2 cellular contexts compared by ENCODE assay signal in the genomic region with DNA sequence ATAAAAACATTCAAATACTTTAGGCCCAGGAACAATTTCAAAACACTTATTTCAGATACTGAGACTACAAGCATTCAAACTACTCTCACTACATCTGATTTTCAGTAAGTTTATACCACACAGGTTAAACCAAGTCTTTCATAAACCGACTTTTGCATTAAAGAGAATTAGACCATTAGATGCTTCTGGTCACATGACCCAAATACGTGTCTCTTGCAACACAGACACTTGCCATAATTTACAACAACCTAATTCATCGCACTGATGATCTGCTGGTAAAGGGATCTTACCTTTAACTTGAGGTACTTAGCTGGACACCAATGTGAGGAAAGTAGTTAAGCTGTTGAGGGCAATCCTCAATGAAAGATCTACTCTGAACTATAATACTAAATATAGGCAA.
TF ChIP-seq lines count a peak whose summit lies in the region.

No MANE protein-coding gene starts in this region.

TF ChIP-seq in SK-N-SH, 30 proteins besides CTCF, POLR2A, EP300 and RAD21 (continued from another document):
- peak; percentile 10; the same call in 1 of the 2 replicates for TF ChIP-seq POLR2AphosphoS5 (IDR thresholded peaks at IDR 0.05; ENCODE audit: low read depth, low read length)
- no peak for TF ChIP-seq FOXM1 (IDR thresholded peaks at IDR 0.05; ENCODE audit: low read depth)
- TF ChIP-seq SIN3A (IDR thresholded peaks at IDR 0.05; ENCODE audit: borderline replicate concordance, low read depth, low read length), result no peak

TF ChIP-seq in SK-N-SH treated with all-trans-retinoic acid at 6 μM for 48 hours, 23 proteins besides CTCF, POLR2A, EP300 and RAD21 (continued from another document):
- TF ChIP-seq, protein P1, sequence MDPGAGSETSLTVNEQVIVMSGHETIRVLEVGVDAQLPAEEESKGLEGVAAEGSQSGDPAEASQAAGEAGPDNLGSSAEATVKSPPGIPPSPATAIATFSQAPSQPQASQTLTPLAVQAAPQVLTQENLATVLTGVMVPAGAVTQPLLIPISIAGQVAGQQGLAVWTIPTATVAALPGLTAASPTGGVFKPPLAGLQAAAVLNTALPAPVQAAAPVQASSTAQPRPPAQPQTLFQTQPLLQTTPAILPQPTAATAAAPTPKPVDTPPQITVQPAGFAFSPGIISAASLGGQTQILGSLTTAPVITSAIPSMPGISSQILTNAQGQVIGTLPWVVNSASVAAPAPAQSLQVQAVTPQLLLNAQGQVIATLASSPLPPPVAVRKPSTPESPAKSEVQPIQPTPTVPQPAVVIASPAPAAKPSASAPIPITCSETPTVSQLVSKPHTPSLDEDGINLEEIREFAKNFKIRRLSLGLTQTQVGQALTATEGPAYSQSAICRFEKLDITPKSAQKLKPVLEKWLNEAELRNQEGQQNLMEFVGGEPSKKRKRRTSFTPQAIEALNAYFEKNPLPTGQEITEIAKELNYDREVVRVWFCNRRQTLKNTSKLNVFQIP (CRISPR knock-in tag; IDR thresholded peaks at IDR 0.05; ENCODE audit: borderline replicate concordance, low read depth), result no peak
